In genomic region chr9:98861881-98862501, GRCh38 we compare ENCODE assay signal across 10 cellular contexts. TPM values are rescaled to one million over a fixed set of nuclear protein-coding genes. Genes with fewer than 3 reads are reported as not detected.
DNase-seq lines count a peak whose midpoint lies in the region; ATAC-seq and TF ChIP-seq lines count a peak whose summit lies in the region.
"Had no signal": no experiment of that assay in that cellular context is flagged by ENCODE, and none has a peak within 500 bp of the region (broad histone marks: within the 10 kb centered on the region; RNA-seq: fewer than 3 reads in every experiment).

No MANE protein-coding gene starts in this region.

- no peak for ATAC-seq in GM23338
- peak; percentile 94 for ATAC-seq in RWPE2 (ENCODE audit: low read depth)
- peak; percentile 38 to 66 for ATAC-seq in stimulated activated naive B cell treated with anti-CD40 and anti-IgM and Interleukin-4, amounts not matched to agents 10 μg/mL and 1 μg/mL and 100 μg/mL, for 72 hours (replicated peaks)

- H3F3A ChIP-seq in GM23338 (replicated peaks; ENCODE audit: low read depth): no peaks in the 10 kb centered on the region

- H3K36me3 Mint-ChIP-seq in GM23338 (ENCODE audit: low read depth): no peaks in the 10 kb centered on the region
- no peaks in the 10 kb centered on the region for H3K36me3 Mint-ChIP-seq in stimulated activated naive B cell treated with anti-CD40 and anti-IgM and Interleukin-4, amounts not matched to agents 10 μg/mL and 1 μg/mL and 100 μg/mL, for 72 hours
- H3K36me3 Mint-ChIP-seq in activated CD4-positive, alpha-beta T cell treated with anti-CD3 and anti-CD28 coated beads, Interleukin-2, amount 10 ng/mL, durations not matched to agents 24 days and 14 days (ENCODE audit: low read depth): no peaks in the 10 kb centered on the region
- H3K36me3 Mint-ChIP-seq: mesothelial cell of epicardium had no signal

- no peaks in the 10 kb centered on the region for H3K36me3 ChIP-seq in GM23338 (ENCODE audit: insufficient read depth)
- no peaks in the 10 kb centered on the region for H3K36me3 ChIP-seq in RWPE2 (ENCODE audit: low read depth)
- no peaks in the 10 kb centered on the region for H3K36me3 ChIP-seq in effector memory CD4-positive, alpha-beta T cell (ENCODE audit: control insufficient read depth, insufficient read depth, low read length)

- H3K9me3 ChIP-seq in RWPE2 (ENCODE audit: severe bottlenecking): no peaks in the 10 kb centered on the region
- H3K9me3 ChIP-seq in effector memory CD4-positive, alpha-beta T cell (ENCODE audit: control insufficient read depth, low read length): no peaks in the 10 kb centered on the region

- H3K79me2 ChIP-seq in GM23338 (replicated peaks; ENCODE audit: insufficient read depth): no peaks in the 10 kb centered on the region

- intact Hi-C loops in cardiac septum (cut with DNase I): loop anchor here (1.0 to 5.0 kb wide), 4 partner anchors 40 to 278 kb away; no protein-coding TSS in a partner anchor
- intact Hi-C loops in activated CD4-positive, alpha-beta T cell treated with anti-CD3 and anti-CD28 coated beads, Interleukin-2, amount 10 ng/mL, durations not matched to agents 24 days and 14 days (cut with micrococcal nuclease): no loop called here

- H3K9me3 Mint-ChIP-seq in GM23338: no peaks in the 10 kb centered on the region; the same call in 2 of the 3 replicates
- H3K9me3 Mint-ChIP-seq in stimulated activated naive B cell treated with anti-CD40 and anti-IgM and Interleukin-4, amounts not matched to agents 10 μg/mL and 1 μg/mL and 100 μg/mL, for 72 hours: no peaks in the 10 kb centered on the region
- no peaks in the 10 kb centered on the region for H3K9me3 Mint-ChIP-seq in activated CD4-positive, alpha-beta T cell treated with anti-CD3 and anti-CD28 coated beads, Interleukin-2, amount 10 ng/mL, durations not matched to agents 24 days and 14 days
- H3K9me3 Mint-ChIP-seq: mesothelial cell of epicardium had no signal

- H3K4me1 ChIP-seq in GM23338 (ENCODE audit: insufficient read depth) (no peaks in the 10 kb centered on the region), RWPE2 (ENCODE audit: insufficient read depth, poor library complexity, severe bottlenecking) (peaks cover 25% of the 10 kb centered on the region)
- no peaks in the 10 kb centered on the region for H3K4me1 ChIP-seq in effector memory CD4-positive, alpha-beta T cell (ENCODE audit: control insufficient read depth, insufficient read depth, low read length, poor library complexity, severe bottlenecking)

- no peak overlapping the region for H3K4me3 Mint-ChIP-seq in GM23338
- H3K4me3 Mint-ChIP-seq in stimulated activated naive B cell treated with anti-CD40 and anti-IgM and Interleukin-4, amounts not matched to agents 10 μg/mL and 1 μg/mL and 100 μg/mL, for 72 hours: no peak overlapping the region
- no peak overlapping the region for H3K4me3 Mint-ChIP-seq in activated CD4-positive, alpha-beta T cell treated with anti-CD3 and anti-CD28 coated beads, Interleukin-2, amount 10 ng/mL, durations not matched to agents 24 days and 14 days
- H3K4me3 Mint-ChIP-seq: mesothelial cell of epicardium had no signal

- H3K27me3 ChIP-seq in GM23338 (ENCODE audit: insufficient read depth) (no peaks in the 10 kb centered on the region), RWPE2 (ENCODE audit: insufficient read depth, poor library complexity, severe bottlenecking) (no peaks in the 10 kb centered on the region)
- no peaks in the 10 kb centered on the region for H3K27me3 ChIP-seq in effector memory CD4-positive, alpha-beta T cell (replicated peaks; ENCODE audit: control insufficient read depth, insufficient read depth, low read length, poor library complexity, severe bottlenecking)

- H3K4me3 ChIP-seq in GM23338 (no peak overlapping the region), RWPE2 (ENCODE audit: severe bottlenecking) (no peak overlapping the region)
- no peak overlapping the region for H3K4me3 ChIP-seq in effector memory CD4-positive, alpha-beta T cell (ENCODE audit: insufficient read depth, low read depth, low read length, poor library complexity, severe bottlenecking)

- peak overlapping the region; percentile 32; the same call in 1 of the 2 replicates for H2AFZ ChIP-seq in GM23338

- H3K27ac Mint-ChIP-seq in GM23338: no peak overlapping the region
- H3K27ac Mint-ChIP-seq in stimulated activated naive B cell treated with anti-CD40 and anti-IgM and Interleukin-4, amounts not matched to agents 10 μg/mL and 1 μg/mL and 100 μg/mL, for 72 hours: no peak overlapping the region
- H3K27ac Mint-ChIP-seq in activated CD4-positive, alpha-beta T cell treated with anti-CD3 and anti-CD28 coated beads, Interleukin-2, amount 10 ng/mL, durations not matched to agents 24 days and 14 days: no peak overlapping the region
- H3K27ac Mint-ChIP-seq: mesothelial cell of epicardium had no signal

- H3K4me1 Mint-ChIP-seq in GM23338: no peaks in the 10 kb centered on the region
- peaks cover 0 to 6% of the 10 kb centered on the region in 2 donors for H3K4me1 Mint-ChIP-seq in stimulated activated naive B cell treated with anti-CD40 and anti-IgM and Interleukin-4, amounts not matched to agents 10 μg/mL and 1 μg/mL and 100 μg/mL, for 72 hours
- no peaks in the 10 kb centered on the region for H3K4me1 Mint-ChIP-seq in activated CD4-positive, alpha-beta T cell treated with anti-CD3 and anti-CD28 coated beads, Interleukin-2, amount 10 ng/mL, durations not matched to agents 24 days and 14 days

- no peak for DNase-seq in GM23338 (ENCODE audit: low spot score)
- no peak for DNase-seq in RWPE2 (ENCODE audit: low spot score)
- peak; percentile 66 for DNase-seq in cardiac septum (ENCODE audit: low spot score)
- DNase-seq in stimulated activated naive B cell treated with anti-CD40 and anti-IgM and Interleukin-4, amounts not matched to agents 10 μg/mL and 1 μg/mL and 100 μg/mL, for 72 hours: no peak
- no peak for DNase-seq in KBM-7
- no peak for DNase-seq in activated effector memory CD4-positive, alpha-beta T cell treated with anti-CD3 and anti-CD28 coated beads, Interleukin-2, amount 50 U/mL, for 16 hours
- no peak for DNase-seq in effector memory CD4-positive, alpha-beta T cell
- DNase-seq in activated CD4-positive, alpha-beta T cell treated with anti-CD3 and anti-CD28 coated beads, Interleukin-2, amount 10 ng/mL, durations not matched to agents 24 days and 14 days: no peak
- DNase-seq: activated CD8-positive, alpha-beta memory T cell treated with anti-CD3 and anti-CD28 coated beads for 24 hours had no signal

- TF ChIP-seq CTCF in GM23338 (conservative IDR thresholded peaks at IDR 0.05; ENCODE audit: low read depth in 2 of 2) (no peak), RWPE2 (IDR thresholded peaks at IDR 0.05; ENCODE audit: poor library complexity, severe bottlenecking) (no peak)

- H3K27ac ChIP-seq in GM23338 (ENCODE audit: low read depth) (no peak overlapping the region), RWPE2 (ENCODE audit: poor library complexity, severe bottlenecking) (peak overlapping the region; percentile 43)
- H3K27ac ChIP-seq in effector memory CD4-positive, alpha-beta T cell (ENCODE audit: insufficient read depth, low read length, poor library complexity, severe bottlenecking): no peak overlapping the region

- in situ Hi-C loops in KBM-7 (cut with MboI; ENCODE audit: low pct_unique_long_range_greater_than_20kb, low sequenced_read_pairs): no loop called here

- H3K27me3 Mint-ChIP-seq in GM23338 (ENCODE audit: insufficient read depth, low read depth, poor library complexity): peaks cover 2% of the 10 kb centered on the region
- peaks cover 7 to 13% of the 10 kb centered on the region in 2 donors for H3K27me3 Mint-ChIP-seq in stimulated activated naive B cell treated with anti-CD40 and anti-IgM and Interleukin-4, amounts not matched to agents 10 μg/mL and 1 μg/mL and 100 μg/mL, for 72 hours
- H3K27me3 Mint-ChIP-seq in activated CD4-positive, alpha-beta T cell treated with anti-CD3 and anti-CD28 coated beads, Interleukin-2, amount 10 ng/mL, durations not matched to agents 24 days and 14 days: peaks cover 8% of the 10 kb centered on the region

- no peaks in the 10 kb centered on the region for H4K20me1 ChIP-seq in GM23338 (replicated peaks; ENCODE audit: insufficient read depth)

- no peak overlapping the region for H3K4me2 ChIP-seq in GM23338

- H3K9me2 ChIP-seq in GM23338 (ENCODE audit: insufficient read depth): 0 out of 2 replicates have a peak, but pooled peaks cover 8% of the 10 kb centered on the region

TF ChIP-seq in GM23338, 12 proteins besides CTCF, POLR2A, EP300 and RAD21 (continues in another document):
- TF ChIP-seq, protein P1, sequence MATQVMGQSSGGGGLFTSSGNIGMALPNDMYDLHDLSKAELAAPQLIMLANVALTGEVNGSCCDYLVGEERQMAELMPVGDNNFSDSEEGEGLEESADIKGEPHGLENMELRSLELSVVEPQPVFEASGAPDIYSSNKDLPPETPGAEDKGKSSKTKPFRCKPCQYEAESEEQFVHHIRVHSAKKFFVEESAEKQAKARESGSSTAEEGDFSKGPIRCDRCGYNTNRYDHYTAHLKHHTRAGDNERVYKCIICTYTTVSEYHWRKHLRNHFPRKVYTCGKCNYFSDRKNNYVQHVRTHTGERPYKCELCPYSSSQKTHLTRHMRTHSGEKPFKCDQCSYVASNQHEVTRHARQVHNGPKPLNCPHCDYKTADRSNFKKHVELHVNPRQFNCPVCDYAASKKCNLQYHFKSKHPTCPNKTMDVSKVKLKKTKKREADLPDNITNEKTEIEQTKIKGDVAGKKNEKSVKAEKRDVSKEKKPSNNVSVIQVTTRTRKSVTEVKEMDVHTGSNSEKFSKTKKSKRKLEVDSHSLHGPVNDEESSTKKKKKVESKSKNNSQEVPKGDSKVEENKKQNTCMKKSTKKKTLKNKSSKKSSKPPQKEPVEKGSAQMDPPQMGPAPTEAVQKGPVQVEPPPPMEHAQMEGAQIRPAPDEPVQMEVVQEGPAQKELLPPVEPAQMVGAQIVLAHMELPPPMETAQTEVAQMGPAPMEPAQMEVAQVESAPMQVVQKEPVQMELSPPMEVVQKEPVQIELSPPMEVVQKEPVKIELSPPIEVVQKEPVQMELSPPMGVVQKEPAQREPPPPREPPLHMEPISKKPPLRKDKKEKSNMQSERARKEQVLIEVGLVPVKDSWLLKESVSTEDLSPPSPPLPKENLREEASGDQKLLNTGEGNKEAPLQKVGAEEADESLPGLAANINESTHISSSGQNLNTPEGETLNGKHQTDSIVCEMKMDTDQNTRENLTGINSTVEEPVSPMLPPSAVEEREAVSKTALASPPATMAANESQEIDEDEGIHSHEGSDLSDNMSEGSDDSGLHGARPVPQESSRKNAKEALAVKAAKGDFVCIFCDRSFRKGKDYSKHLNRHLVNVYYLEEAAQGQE (IDR thresholded peaks at IDR 0.05; ENCODE audit: unreplicated experiment): no peak
- no peak for TF ChIP-seq EZH2phosphoT487 (IDR thresholded peaks at IDR 0.05; ENCODE audit: unreplicated experiment)
- TF ChIP-seq JUNB (IDR thresholded peaks at IDR 0.05; ENCODE audit: unreplicated experiment): no peak
- no peak for TF ChIP-seq ZNF331 (CRISPR knock-in tag; IDR thresholded peaks at IDR 0.05; ENCODE audit: low read depth)
- TF ChIP-seq NANOG (IDR thresholded peaks at IDR 0.05; ENCODE audit: borderline replicate concordance): no peak

RNA-seq across cellular contexts. Expression of gene GALNT12, which starts 54.5 kb away (rescaled TPM):
- 23.6 and 27.5 TPM in 2 replicates for total RNA-seq in GM23338 (2014; rRNA removed; shearing (Covaris generic))
- 14.0 and 14.6 TPM in 2 replicates for polyA plus RNA-seq in GM23338 (2016; fragmentation: Nextera tagmentation; extraction: Ambion mirVana)
- total RNA-seq in cardiac septum: 0.38 TPM
- total RNA-seq in activated CD4-positive, alpha-beta T cell treated with anti-CD3 and anti-CD28 coated beads, Interleukin-2, amount 10 ng/mL, durations not matched to agents 24 days and 14 days: 2.8 and 3.6 TPM in 2 replicates
